36 cellular contexts compared by ENCODE assay signal in the genomic region with DNA sequence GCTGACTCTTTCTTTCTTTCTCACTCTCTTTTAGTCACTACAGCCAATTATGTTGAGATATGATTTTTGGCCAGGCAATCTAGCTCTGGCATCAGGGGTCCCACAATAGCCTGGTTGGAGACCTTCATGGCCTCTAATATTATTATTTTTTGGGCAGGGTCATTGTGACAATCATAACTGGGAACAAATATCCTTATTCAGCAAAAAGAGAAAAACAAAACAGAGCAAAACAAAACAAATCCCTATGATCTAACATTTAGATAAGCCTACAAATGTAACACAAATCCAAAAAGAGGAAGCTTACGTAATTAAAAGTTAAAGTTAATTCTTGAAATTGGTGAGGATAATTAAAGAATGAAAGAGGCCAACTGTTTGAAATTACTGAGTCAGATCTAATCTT.
"Had no signal": no experiment of that assay in that cellular context is flagged by ENCODE, and none has a peak within 500 bp of the region (broad histone marks: within the 10 kb centered on the region; RNA-seq: fewer than 3 reads in every experiment).

No MANE protein-coding gene starts in this region.

- H3K36me3 Mint-ChIP-seq: activated naive CD4-positive, alpha-beta T cell treated with anti-CD3 and anti-CD28 coated beads, Interleukin-2, amount 50 U/mL, for 24 hours; activated naive CD8-positive, alpha-beta T cell treated with anti-CD3 and anti-CD28 coated beads for 36 hours had no signal

- H3K27ac ChIP-seq: ascending aorta, brain microvascular endothelial cell, epithelial cell of prostate, esophagus squamous epithelium, gastroesophageal sphincter, heart right ventricle, hepatocyte, WERI-Rb-1 had no signal

- H3K4me3 ChIP-seq: adrenal gland, ascending aorta, esophagus squamous epithelium, gastroesophageal sphincter, heart right ventricle, hepatocyte had no signal

- H2AFZ ChIP-seq: hepatocyte had no signal

- H3K4me3 Mint-ChIP-seq: activated B cell treated with CpG ODN at 0.5 μM for 24 hours; activated CD8-positive, alpha-beta T cell treated with anti-CD3 and anti-CD28 coated beads for 36 hours; activated naive CD4-positive, alpha-beta T cell treated with anti-CD3 and anti-CD28 coated beads for 36 hours; activated naive CD4-positive, alpha-beta T cell treated with anti-CD3 and anti-CD28 coated beads, Interleukin-2, amount 50 U/mL, for 24 hours; activated naive CD8-positive, alpha-beta T cell treated with anti-CD3 and anti-CD28 coated beads for 36 hours; activated naive CD8-positive, alpha-beta T cell treated with anti-CD3 and anti-CD28 coated beads, Interleukin-2, amount 50 U/mL, for 24 hours; activated T-cell treated with anti-CD3 and anti-CD28 coated beads, Interleukin-2, amount 50 U/mL, for 4 hours; activated T-helper 17 cell treated with anti-CD3 and anti-CD28 coated beads, Interleukin-2, amount 50 U/mL, for 72 hours; central memory CD8-positive, alpha-beta T cell; T-helper 17 cell; T-helper 2 cell treated with Interferon-gamma antibody and Interleukin-4, amounts not matched to agents 5 μg/mL and 100 μg/mL, for 36 hours had no signal

- H3K79me2 ChIP-seq: hepatocyte had no signal

- H3K27ac Mint-ChIP-seq: activated B cell treated with CpG ODN at 0.5 μM for 24 hours; activated CD8-positive, alpha-beta T cell treated with anti-CD3 and anti-CD28 coated beads for 36 hours; activated naive CD4-positive, alpha-beta T cell treated with anti-CD3 and anti-CD28 coated beads for 36 hours; activated naive CD4-positive, alpha-beta T cell treated with anti-CD3 and anti-CD28 coated beads, Interleukin-2, amount 50 U/mL, for 24 hours; activated naive CD8-positive, alpha-beta T cell treated with anti-CD3 and anti-CD28 coated beads for 36 hours; activated naive CD8-positive, alpha-beta T cell treated with anti-CD3 and anti-CD28 coated beads, Interleukin-2, amount 50 U/mL, for 24 hours; activated T-helper 17 cell treated with anti-CD3 and anti-CD28 coated beads, Interleukin-2, amount 50 U/mL, for 72 hours; T-helper 17 cell; T-helper 2 cell treated with Interferon-gamma antibody and Interleukin-4, amounts not matched to agents 5 μg/mL and 100 μg/mL, for 36 hours had no signal

- H3K4me1 Mint-ChIP-seq: activated B cell treated with CpG ODN at 0.5 μM for 24 hours; activated naive CD4-positive, alpha-beta T cell treated with anti-CD3 and anti-CD28 coated beads, Interleukin-2, amount 50 U/mL, for 24 hours; activated naive CD8-positive, alpha-beta T cell treated with anti-CD3 and anti-CD28 coated beads for 36 hours; activated naive CD8-positive, alpha-beta T cell treated with anti-CD3 and anti-CD28 coated beads, Interleukin-2, amount 50 U/mL, for 24 hours; activated T-helper 17 cell treated with anti-CD3 and anti-CD28 coated beads, Interleukin-2, amount 50 U/mL, for 72 hours; central memory CD8-positive, alpha-beta T cell; T-helper 17 cell had no signal

- H3K4me2 ChIP-seq: hepatocyte had no signal

- H3K9me3 Mint-ChIP-seq: activated B cell treated with CpG ODN at 0.5 μM for 24 hours; activated naive CD8-positive, alpha-beta T cell treated with anti-CD3 and anti-CD28 coated beads, Interleukin-2, amount 50 U/mL, for 24 hours had no signal

- H3K4me1 ChIP-seq: ascending aorta, esophagus squamous epithelium, gastroesophageal sphincter, heart right ventricle had no signal

- ATAC-seq: activated CD4-positive, CD25-positive, alpha-beta regulatory T cell treated with anti-CD3 and anti-CD28 coated beads, Interleukin-2, amount 50 U/mL, for 24 hours; activated CD8-positive, alpha-beta T cell treated with anti-CD3 and anti-CD28 coated beads for 36 hours; activated naive CD8-positive, alpha-beta T cell treated with anti-CD3 and anti-CD28 coated beads, Interleukin-2, amount 50 U/mL, for 24 hours; activated T-cell treated with anti-CD3 and anti-CD28 coated beads, Interleukin-2, amount 50 U/mL, for 4 hours; activated T-helper 17 cell treated with anti-CD3 and anti-CD28 coated beads, Interleukin-2, amount 50 U/mL, for 72 hours; gastroesophageal sphincter; heart right ventricle; T-helper 17 cell had no signal

- H3K27me3 Mint-ChIP-seq: activated B cell treated with CpG ODN at 0.5 μM for 24 hours; activated CD8-positive, alpha-beta T cell treated with anti-CD3 and anti-CD28 coated beads for 36 hours; activated naive CD4-positive, alpha-beta T cell treated with anti-CD3 and anti-CD28 coated beads, Interleukin-2, amount 50 U/mL, for 24 hours; activated naive CD8-positive, alpha-beta T cell treated with anti-CD3 and anti-CD28 coated beads, Interleukin-2, amount 50 U/mL, for 24 hours; activated T-helper 17 cell treated with anti-CD3 and anti-CD28 coated beads, Interleukin-2, amount 50 U/mL, for 72 hours; central memory CD8-positive, alpha-beta T cell; T-helper 17 cell had no signal

- H3K9me3 ChIP-seq: adrenal gland, ascending aorta, esophagus squamous epithelium, gastroesophageal sphincter, heart right ventricle had no signal

- DNase-seq: activated B cell treated with CpG ODN at 0.5 μM for 24 hours; activated CD4-positive, alpha-beta T cell treated with anti-CD3 and anti-CD28 coated beads for 48 hours; activated CD4-positive, alpha-beta T cell treated with anti-CD3 and anti-CD28 coated beads, Interleukin-2, amount 50 U/mL, for 1 hour; activated CD4-positive, alpha-beta T cell treated with anti-CD3 and anti-CD28 coated beads, Interleukin-2, amount 50 U/mL, for 48 hours; activated CD8-positive, alpha-beta memory T cell treated with anti-CD3 and anti-CD28 coated beads for 24 hours; activated CD8-positive, alpha-beta T cell treated with anti-CD3 and anti-CD28 coated beads for 36 hours; activated effector memory CD4-positive, alpha-beta T cell treated with anti-CD3 and anti-CD28 coated beads, Interleukin-2, amount 50 U/mL, for 16 hours; activated naive CD4-positive, alpha-beta T cell treated with anti-CD3 and anti-CD28 coated beads for 36 hours; activated naive CD8-positive, alpha-beta T cell treated with anti-CD3 and anti-CD28 coated beads for 36 hours; activated naive CD8-positive, alpha-beta T cell treated with anti-CD3 and anti-CD28 coated beads, Interleukin-2, amount 50 U/mL, for 24 hours; activated T-cell treated with anti-CD3 and anti-CD28 coated beads, Interleukin-2, amount 50 U/mL, for 4 hours; amygdala; brain microvascular endothelial cell; cortex of kidney; dermis blood vessel endothelial cell; effector CD8-positive, alpha-beta T cell; esophagus squamous epithelium; foreskin melanocyte; heart right ventricle; T-helper 17 cell; T1000; WERI-Rb-1 had no signal

- H3K36me3 ChIP-seq: adrenal gland, ascending aorta, brain microvascular endothelial cell, esophagus squamous epithelium, gastroesophageal sphincter, heart right ventricle, WERI-Rb-1 had no signal

- H3K27me3 ChIP-seq: adrenal gland, ascending aorta, brain microvascular endothelial cell, esophagus squamous epithelium, gastroesophageal sphincter, heart right ventricle, hepatocyte had no signal

- FAIRE-seq: bronchial epithelial cell, colon, endometrium, endothelial cell of umbilical vein had no signal
